ENCODE assay signal across 18 cellular contexts in genomic region chr2:151029406-151030157, GRCh38.
DNase-seq lines count a peak whose midpoint lies in the region; TF ChIP-seq lines count a peak whose summit lies in the region.
"Had no signal": no experiment of that assay in that cellular context is flagged by ENCODE, and none has a peak within 500 bp of the region (broad histone marks: within the 10 kb centered on the region; RNA-seq: fewer than 3 reads in every experiment).

No MANE protein-coding gene starts in this region.

- H3K9me3 ChIP-seq in fibroblast of lung (ENCODE audit: control insufficient read depth, insufficient read depth, low read depth, low read length), result no peaks in the 10 kb centered on the region
- no peaks in the 10 kb centered on the region for H3K9me3 ChIP-seq in H9 (ENCODE audit: control insufficient read depth, low read depth, low read length)
- H3K9me3 ChIP-seq: heart right ventricle had no signal

- H4K20me1 ChIP-seq in fibroblast of lung (ENCODE audit: control insufficient read depth, extremely low read depth, insufficient read depth, low read length), result no peaks in the 10 kb centered on the region
- no peaks in the 10 kb centered on the region for H4K20me1 ChIP-seq in H9 (ENCODE audit: control insufficient read depth, insufficient read depth, insufficient read length)

- H3K4me3 ChIP-seq in fibroblast of lung (replicated peaks in 1 of 4; ENCODE audit: control extremely low read depth in 1 of 4, insufficient read depth in 1 of 4, low read depth in 3 of 4, low read length in 4 of 4), result peak overlapping the region in 1 of 4 experiments; percentile 15
- H3K4me3 ChIP-seq: heart right ventricle had no signal

- H3K14ac ChIP-seq in H9 (ENCODE audit: insufficient read depth, low read length), result no peak overlapping the region

- DNase-seq in AG09319 (ENCODE audit: extremely low read depth, low read depth) (peak; percentile 49), H4 (ENCODE audit: low spot score) (peak; percentile 24), NOMO-1 treated with dmso at 0.1 percent for 144 hours (lab: John Stamatoyannopoulos, UW; ENCODE audit: unreplicated experiment) (peak; percentile 12), fibroblast of lung (ENCODE audit: low read depth in 2 of 2) (peak; percentile 77 to 93), H9 (no peak), HuH-7.5 (ENCODE audit: low spot score) (no peak), SIG-M5 treated with dmso at 0.1 percent for 504 hours (lab: John Stamatoyannopoulos, UW; ENCODE audit: unreplicated experiment) (no peak)
- no peak for DNase-seq in activated T-cell treated with anti-CD3 and anti-CD28 coated beads, Interleukin-2, amount 50 U/mL, for 24 hours
- DNase-seq: activated CD4-positive, alpha-beta T cell treated with anti-CD3 and anti-CD28 coated beads for 48 hours; activated naive CD4-positive, alpha-beta T cell treated with Interleukin-2 at 50 U/mL for 16 hours; dermis blood vessel endothelial cell; H7; heart right ventricle; Karpas-422; left ventricle myocardium superior; NCI-H510A treated with DMSO at 0.1 percent for 48 hours; occipital lobe had no signal

- no peak overlapping the region for H2BK20ac ChIP-seq in H9 (ENCODE audit: low read depth, low read length, poor library complexity, severe bottlenecking)

- H3K27me3 Mint-ChIP-seq in H9 (ENCODE audit: low read depth), result no peaks in the 10 kb centered on the region
- H3K27me3 Mint-ChIP-seq in activated T-cell treated with anti-CD3 and anti-CD28 coated beads, Interleukin-2, amount 50 U/mL, for 24 hours, result peaks cover 11% of the 10 kb centered on the region

- no peak overlapping the region for H3K4ac ChIP-seq in H9 (ENCODE audit: low read depth, low read length)

- H3K4me1 ChIP-seq in fibroblast of lung (ENCODE audit: control insufficient read depth, extremely low read depth, insufficient read depth, low read length), result peaks cover 15% of the 10 kb centered on the region
- no peaks in the 10 kb centered on the region for H3K4me1 ChIP-seq in H9 (ENCODE audit: insufficient read depth, low read length)

- no peaks in the 10 kb centered on the region for H3K9me3 Mint-ChIP-seq in H9
- no peaks in the 10 kb centered on the region for H3K9me3 Mint-ChIP-seq in activated T-cell treated with anti-CD3 and anti-CD28 coated beads, Interleukin-2, amount 50 U/mL, for 24 hours

- H3K56ac ChIP-seq in H9 (ENCODE audit: insufficient read length, low read depth, low read length), result no peak overlapping the region

- no peak overlapping the region for H3K23ac ChIP-seq in H9 (ENCODE audit: insufficient read length, low read depth, low read length)

- H3K79me2 ChIP-seq in fibroblast of lung (ENCODE audit: control insufficient read depth, insufficient read depth, low read length) (no peaks in the 10 kb centered on the region), H9 (ENCODE audit: insufficient read depth, low read length) (no peaks in the 10 kb centered on the region)

- no peaks in the 10 kb centered on the region for H3K23me2 ChIP-seq in H9 (ENCODE audit: insufficient read length, low read depth, low read length, poor library complexity, severe bottlenecking)

- no peak overlapping the region for H4K91ac ChIP-seq in H9 (ENCODE audit: insufficient read length, low read depth, low read length)

- H4K5ac ChIP-seq in H9 (ENCODE audit: insufficient read length, low read depth, low read length), result no peak overlapping the region

- H2BK120ac ChIP-seq in H9 (ENCODE audit: low read depth, low read length, poor library complexity, severe bottlenecking), result no peak overlapping the region

- H3K4me2 ChIP-seq in fibroblast of lung (ENCODE audit: extremely low read depth, insufficient read depth, low read length) (peak overlapping the region; percentile 42), H9 (ENCODE audit: insufficient read depth, insufficient read length, low read length) (no peak overlapping the region)

- no peaks in the 10 kb centered on the region for H3K79me1 ChIP-seq in H9 (ENCODE audit: insufficient read depth, low read depth, low read length, poor library complexity, severe bottlenecking)

- H3T11ph ChIP-seq in H9 (ENCODE audit: low read length), result no peak overlapping the region

- H2BK12ac ChIP-seq in H9 (ENCODE audit: insufficient read length, low read depth, low read length), result no peak overlapping the region

- H2BK15ac ChIP-seq in H9 (ENCODE audit: low read depth, low read length), result no peak overlapping the region

- no peaks in the 10 kb centered on the region for H3K36me3 ChIP-seq in fibroblast of lung (ENCODE audit: control insufficient read depth, insufficient read depth, low read length)
- H3K36me3 ChIP-seq: heart right ventricle had no signal

- H3K27me3 ChIP-seq in fibroblast of lung (ENCODE audit: control insufficient read depth, insufficient read depth, low read length) (no peaks in the 10 kb centered on the region), H9 (ENCODE audit: insufficient read depth, low read length) (no peaks in the 10 kb centered on the region)
- H3K27me3 ChIP-seq: heart right ventricle had no signal

- H4K8ac ChIP-seq in H9 (replicated peaks; ENCODE audit: insufficient read length, low read depth, low read length), result no peak overlapping the region

- H3K27ac Mint-ChIP-seq in H9, result no peak overlapping the region
- no peak overlapping the region for H3K27ac Mint-ChIP-seq in activated T-cell treated with anti-CD3 and anti-CD28 coated beads, Interleukin-2, amount 50 U/mL, for 24 hours
- H3K27ac Mint-ChIP-seq: CD14-positive monocyte had no signal

- no peak overlapping the region for H2BK5ac ChIP-seq in H9 (ENCODE audit: insufficient read length, low read length)

- no peak overlapping the region for H2AK5ac ChIP-seq in H9 (ENCODE audit: insufficient read length, low read length)

- no peak overlapping the region for H2AFZ ChIP-seq in fibroblast of lung (ENCODE audit: low read length)
- no peak overlapping the region for H2AFZ ChIP-seq in H9 (ENCODE audit: low read length)

- no peak overlapping the region for H3K18ac ChIP-seq in H9 (ENCODE audit: insufficient read length, low read depth, low read length)

- H3K27ac ChIP-seq in fibroblast of lung (ENCODE audit: insufficient read depth, low read length) (no peak overlapping the region), H9 (ENCODE audit: insufficient read length, low read depth, low read length) (no peak overlapping the region)
- H3K27ac ChIP-seq: heart right ventricle had no signal

- TF ChIP-seq CTCF in AG09319 (IDR thresholded peaks at IDR 0.05; ENCODE audit: low read depth, low read length), result no peak
- no peak for TF ChIP-seq CTCF in fibroblast of lung (conservative IDR thresholded peaks at IDR 0.05 in 1 of 2, IDR thresholded peaks at IDR 0.05 in 1 of 2; ENCODE audit: low read depth in 1 of 2, low read length in 2 of 2)
- TF ChIP-seq CTCF in H9 (conservative IDR thresholded peaks at IDR 0.05), result no peak

- no peaks in the 10 kb centered on the region for H3K36me3 Mint-ChIP-seq in H9 (ENCODE audit: insufficient read depth in 1 of 3, low read depth in 3 of 3)
- no peaks in the 10 kb centered on the region for H3K36me3 Mint-ChIP-seq in activated T-cell treated with anti-CD3 and anti-CD28 coated beads, Interleukin-2, amount 50 U/mL, for 24 hours (ENCODE audit: low read depth)
- H3K36me3 Mint-ChIP-seq: CD14-positive monocyte had no signal

- H3K4me1 Mint-ChIP-seq in H9, result no peaks in the 10 kb centered on the region
- H3K4me1 Mint-ChIP-seq in activated T-cell treated with anti-CD3 and anti-CD28 coated beads, Interleukin-2, amount 50 U/mL, for 24 hours (ENCODE audit: low read depth), result peaks cover 7% of the 10 kb centered on the region
- H3K4me1 Mint-ChIP-seq: CD14-positive monocyte had no signal

- H3K4me3 Mint-ChIP-seq in H9, result no peak overlapping the region
- no peak overlapping the region for H3K4me3 Mint-ChIP-seq in activated T-cell treated with anti-CD3 and anti-CD28 coated beads, Interleukin-2, amount 50 U/mL, for 24 hours

- H3K9ac ChIP-seq in fibroblast of lung (ENCODE audit: insufficient read depth, low read length), result no peak overlapping the region
- H3K9ac ChIP-seq in H9 (ENCODE audit: extremely low read depth, insufficient read length, low read length), result no peak overlapping the region

- no CpG with 5 or more reads among the region's 4 CpGs for WGBS in H9 (ENCODE audit: extremely low coverage, insufficient read length, low lambda C conversion rate)

Comparison
In these comparisons a context has a peak if more than half of its experiments do, and no peak if none do; other contexts are left out.
1. DNase-seq: peak in AG09319 (single experiment), H4 (single experiment), NOMO-1 treated with dmso at 0.1 percent for 144 hours (single experiment) and fibroblast of lung (2 of 2); none in H9 (single experiment), HuH-7.5 (single experiment), SIG-M5 treated with dmso at 0.1 percent for 504 hours (single experiment) and activated T-cell treated with anti-CD3 and anti-CD28 coated beads, Interleukin-2, amount 50 U/mL, for 24 hours (single experiment).